ENCODE assay signal across 1 cellular context in genomic region chr9:70589571-70590263, GRCh38.
TF ChIP-seq lines count a peak whose summit lies in the region.

No MANE protein-coding gene starts in this region.

TF ChIP-seq in SK-N-SH, 30 proteins besides CTCF, POLR2A, EP300 and RAD21 (continued from another document):
- TF ChIP-seq EZH2phosphoT487 (IDR thresholded peaks at IDR 0.05; ENCODE audit: borderline replicate concordance, low read depth) (no peak), NFIC (IDR thresholded peaks at IDR 0.05; ENCODE audit: borderline replicate concordance) (peak; percentile 77; the same call in 1 of the 2 replicates), TAF1 (IDR thresholded peaks at IDR 0.05; ENCODE audit: borderline replicate concordance, low read depth, low read length) (no peak), REST (IDR thresholded peaks at IDR 0.05; ENCODE audit: low read depth, low read length) (no peak), USF1 (IDR thresholded peaks at IDR 0.05; ENCODE audit: borderline replicate concordance, low read depth) (no peak), RCOR1 (IDR thresholded peaks at IDR 0.05; ENCODE audit: low read length) (no peak), CHD2 (IDR thresholded peaks at IDR 0.05; ENCODE audit: low read length, partially characterized antibody) (no peak), FOXJ3 (CRISPR knock-in tag; IDR thresholded peaks at IDR 0.05) (no peak), ELF1 (IDR thresholded peaks at IDR 0.05) (no peak), MEF2A (IDR thresholded peaks at IDR 0.05; ENCODE audit: borderline replicate concordance, low read depth) (peak; percentile 57; the same call in 1 of the 2 replicates), GATA2 (CRISPR knock-in tag; IDR thresholded peaks at IDR 0.05) (no peak), PBX3 (IDR thresholded peaks at IDR 0.05) (peak; percentile 78), ZBTB33 (IDR thresholded peaks at IDR 0.05; ENCODE audit: borderline replicate concordance, low read depth) (no peak), YY1 (IDR thresholded peaks at IDR 0.05; ENCODE audit: low read depth) (no peak), RXRA (IDR thresholded peaks at IDR 0.05; ENCODE audit: borderline replicate concordance, low read depth) (no peak), TEAD4 (IDR thresholded peaks at IDR 0.05; ENCODE audit: borderline replicate concordance, insufficient read depth) (peak; percentile 89), MAX (IDR thresholded peaks at IDR 0.05; ENCODE audit: low read depth) (peak; percentile 45; the same call in 1 of the 2 replicates), JUND (IDR thresholded peaks at IDR 0.05) (peak; percentile 91), SIN3A (IDR thresholded peaks at IDR 0.05; ENCODE audit: borderline replicate concordance, low read depth, low read length) (0 out of 2 replicates have a peak, but pooled peaks have one; percentile 18), POLR2AphosphoS5 (IDR thresholded peaks at IDR 0.05; ENCODE audit: low read depth, low read length) (peak; percentile 50; the same call in 1 of the 2 replicates), NRF1 (IDR thresholded peaks at IDR 0.05; ENCODE audit: low read depth, low read length) (no peak), IRF3 (IDR thresholded peaks at IDR 0.05; ENCODE audit: low read depth, low read length) (no peak), RFX5 (IDR thresholded peaks at IDR 0.05; ENCODE audit: low read length) (no peak), FOXM1 (IDR thresholded peaks at IDR 0.05; ENCODE audit: low read depth) (peak; percentile 68; the same call in 1 of the 2 replicates), FOSL2 (IDR thresholded peaks at IDR 0.05; ENCODE audit: borderline replicate concordance, low read depth) (peak; percentile 87), TCF12 (IDR thresholded peaks at IDR 0.05) (peak; percentile 93), GABPA (IDR thresholded peaks at IDR 0.05; ENCODE audit: low read depth) (no peak), MXI1 (IDR thresholded peaks at IDR 0.05; ENCODE audit: low read depth, low read length) (no peak), USF2 (IDR thresholded peaks at IDR 0.05; ENCODE audit: borderline replicate concordance, low read depth, low read length) (no peak)
TF ChIP-seq in SK-N-SH: peak in this region for 11.
